Comparison of ENCODE assay signal across 1 cellular context in genomic region chr11:75346912-75347647, GRCh38.
TF ChIP-seq lines count a peak whose summit lies in the region.

No MANE protein-coding gene starts in this region.

TF ChIP-seq in IMR-90, 13 proteins besides CTCF, POLR2A, EP300 and RAD21 (continued from another document):
- TF ChIP-seq, protein P1, sequence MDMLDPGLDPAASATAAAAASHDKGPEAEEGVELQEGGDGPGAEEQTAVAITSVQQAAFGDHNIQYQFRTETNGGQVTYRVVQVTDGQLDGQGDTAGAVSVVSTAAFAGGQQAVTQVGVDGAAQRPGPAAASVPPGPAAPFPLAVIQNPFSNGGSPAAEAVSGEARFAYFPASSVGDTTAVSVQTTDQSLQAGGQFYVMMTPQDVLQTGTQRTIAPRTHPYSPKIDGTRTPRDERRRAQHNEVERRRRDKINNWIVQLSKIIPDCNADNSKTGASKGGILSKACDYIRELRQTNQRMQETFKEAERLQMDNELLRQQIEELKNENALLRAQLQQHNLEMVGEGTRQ (IDR thresholded peaks at IDR 0.05; ENCODE audit: low read depth, low read length), result no peak
- TF ChIP-seq, protein P2, sequence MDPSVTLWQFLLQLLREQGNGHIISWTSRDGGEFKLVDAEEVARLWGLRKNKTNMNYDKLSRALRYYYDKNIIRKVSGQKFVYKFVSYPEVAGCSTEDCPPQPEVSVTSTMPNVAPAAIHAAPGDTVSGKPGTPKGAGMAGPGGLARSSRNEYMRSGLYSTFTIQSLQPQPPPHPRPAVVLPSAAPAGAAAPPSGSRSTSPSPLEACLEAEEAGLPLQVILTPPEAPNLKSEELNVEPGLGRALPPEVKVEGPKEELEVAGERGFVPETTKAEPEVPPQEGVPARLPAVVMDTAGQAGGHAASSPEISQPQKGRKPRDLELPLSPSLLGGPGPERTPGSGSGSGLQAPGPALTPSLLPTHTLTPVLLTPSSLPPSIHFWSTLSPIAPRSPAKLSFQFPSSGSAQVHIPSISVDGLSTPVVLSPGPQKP (IDR thresholded peaks at IDR 0.05; ENCODE audit: borderline replicate concordance, low read depth, low read length), result no peak
- no peak for TF ChIP-seq RCOR1 (IDR thresholded peaks at IDR 0.05; ENCODE audit: insufficient replicate concordance, low read length)
- TF ChIP-seq CHD1 (IDR thresholded peaks at IDR 0.05; ENCODE audit: low read depth, low read length), result no peak
- TF ChIP-seq SMC3 (IDR thresholded peaks at IDR 0.05; ENCODE audit: low read depth, low read length), result no peak
- no peak for TF ChIP-seq BHLHE40 (IDR thresholded peaks at IDR 0.05; ENCODE audit: low read depth, low read length)
- TF ChIP-seq MAFK (IDR thresholded peaks at IDR 0.05; ENCODE audit: low read depth, low read length), result no peak
- no peak for TF ChIP-seq CEBPB (IDR thresholded peaks at IDR 0.05; ENCODE audit: low read depth, low read length)
- no peak for TF ChIP-seq RFX5 (IDR thresholded peaks at IDR 0.05; ENCODE audit: low read depth, low read length)
- no peak for TF ChIP-seq NFE2L2 (IDR thresholded peaks at IDR 0.05; ENCODE audit: low read depth, low read length)
- no peak for TF ChIP-seq FOS (IDR thresholded peaks at IDR 0.05; ENCODE audit: low read depth, low read length)
- TF ChIP-seq MXI1 (IDR thresholded peaks at IDR 0.05; ENCODE audit: borderline replicate concordance, low read depth, low read length), result no peak
